In the genomic region with DNA sequence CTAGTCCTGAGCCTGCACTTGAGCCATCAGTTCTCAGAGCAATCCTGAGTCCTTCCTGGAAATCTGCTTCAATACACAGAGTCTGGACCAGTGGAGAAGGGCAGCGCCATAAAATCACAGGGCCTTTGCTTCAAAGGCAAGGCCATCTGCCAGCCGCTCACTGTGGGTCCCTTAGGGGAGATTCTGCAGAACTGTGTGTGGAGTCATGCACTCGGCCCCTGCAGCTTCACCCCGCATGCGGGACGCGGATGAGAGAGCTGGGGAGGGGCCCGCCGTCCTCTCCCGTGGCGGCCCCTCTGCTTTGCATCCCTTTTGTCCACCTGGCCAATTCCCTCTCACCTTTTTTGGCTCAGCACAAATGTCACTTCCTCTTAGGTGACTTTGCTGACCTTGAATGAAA, we compare ENCODE assay signal across 19 cellular contexts.
DNase-seq lines count a peak whose midpoint lies in the region; ATAC-seq and TF ChIP-seq lines count a peak whose summit lies in the region.
"Had no signal": no experiment of that assay in that cellular context is flagged by ENCODE, and none has a peak within 500 bp of the region (broad histone marks: within the 10 kb centered on the region; RNA-seq: fewer than 3 reads in every experiment).

No MANE protein-coding gene starts in this region.

- DNase-seq in DMS 273 (lab: John Stamatoyannopoulos, UW; ENCODE audit: unreplicated experiment): peak; percentile 33
- DNase-seq in DMS 273 treated with DMSO at 0.1 percent for 48 hours (lab: John Stamatoyannopoulos, UW): no peak
- no peak for DNase-seq in WERI-Rb-1
- peak; percentile 54 for DNase-seq in glutamatergic neuron
- no peak for DNase-seq in progenitor cell of endocrine pancreas (ENCODE audit: low spot score, unreplicated experiment)
- no peak for DNase-seq in left ventricle myocardium superior
- DNase-seq in testis: no peak
- DNase-seq: AML-193; Caco-2; Calu3; CD4-positive, alpha-beta T cell; CD8-positive, alpha-beta T cell; DMS79 treated with DMSO at 0.1 percent for 48 hours; GF-D8 had no signal

- H3K9me3 Mint-ChIP-seq in glutamatergic neuron (ENCODE audit: unreplicated experiment) (peaks cover 4% of the 10 kb centered on the region), progenitor cell of endocrine pancreas (ENCODE audit: low read depth) (no peaks in the 10 kb centered on the region)
- H3K9me3 Mint-ChIP-seq: CD4-positive, alpha-beta T cell; CD8-positive, alpha-beta T cell had no signal

- no peak for ATAC-seq in left ventricle myocardium superior
- ATAC-seq: A549; CD8-positive, alpha-beta T cell had no signal

- H3K27me3 ChIP-seq in WERI-Rb-1 (ENCODE audit: insufficient read depth, low read depth, severe bottlenecking) (no peaks in the 10 kb centered on the region), testis (no peaks in the 10 kb centered on the region)
- H3K27me3 ChIP-seq: BLaER1 treated with 17β-estradiol and CSF1 and Interleukin-3, amounts not matched to agents 10 nM and 100 nM had no signal

- peaks cover 5% of the 10 kb centered on the region for H3K4me1 ChIP-seq in testis
- H3K4me1 ChIP-seq: A549, Caco-2 had no signal

- no peaks in the 10 kb centered on the region for H3K9me3 ChIP-seq in WERI-Rb-1 (ENCODE audit: severe bottlenecking)
- no peaks in the 10 kb centered on the region for H3K9me3 ChIP-seq in testis
- H3K9me3 ChIP-seq: A549; BLaER1 treated with 17β-estradiol and CSF1 and Interleukin-3, amounts not matched to agents 10 nM and 100 nM; Caco-2 had no signal

- no peaks in the 10 kb centered on the region for H3K36me3 ChIP-seq in WERI-Rb-1
- H3K36me3 ChIP-seq in testis (ENCODE audit: low read depth, missing control alignments): no peaks in the 10 kb centered on the region
- H3K36me3 ChIP-seq: BLaER1 treated with 17β-estradiol and CSF1 and Interleukin-3, amounts not matched to agents 10 nM and 100 nM had no signal

- TF ChIP-seq POLR2A in testis (IDR thresholded peaks at IDR 0.05): no peak

- H3K4me3 ChIP-seq in WERI-Rb-1 (ENCODE audit: low read depth, low read length) (no peak overlapping the region), testis (no peak overlapping the region)
- H3K4me3 ChIP-seq: A549; BLaER1 treated with 17β-estradiol and CSF1 and Interleukin-3, amounts not matched to agents 10 nM and 100 nM had no signal

- H3K36me3 Mint-ChIP-seq in glutamatergic neuron (ENCODE audit: unreplicated experiment): no peaks in the 10 kb centered on the region
- H3K36me3 Mint-ChIP-seq in progenitor cell of endocrine pancreas (ENCODE audit: insufficient read depth): no peaks in the 10 kb centered on the region
- H3K36me3 Mint-ChIP-seq: CD8-positive, alpha-beta T cell had no signal

- H3K4me3 Mint-ChIP-seq in glutamatergic neuron (ENCODE audit: unreplicated experiment) (peak overlapping the region; percentile 4), progenitor cell of endocrine pancreas (ENCODE audit: low read depth) (no peak overlapping the region)
- H3K4me3 Mint-ChIP-seq: B cell; CD4-positive, alpha-beta T cell; CD8-positive, alpha-beta T cell had no signal

- TF ChIP-seq CTCF in WERI-Rb-1 (IDR thresholded peaks at IDR 0.05; ENCODE audit: low read depth, low read length): no peak
- no peak for TF ChIP-seq CTCF in glutamatergic neuron (IDR thresholded peaks at IDR 0.05; ENCODE audit: partially characterized antibody, unreplicated experiment)
- no peak for TF ChIP-seq CTCF in progenitor cell of endocrine pancreas (IDR thresholded peaks at IDR 0.05; ENCODE audit: unreplicated experiment)
- TF ChIP-seq CTCF in testis (IDR thresholded peaks at IDR 0.05): no peak

- 77 to 95% methylated on average over 10 to 11 of the region's 11 CpGs for WGBS in testis, 2 donors

- intact Hi-C loops in left ventricle myocardium superior (cut with micrococcal nuclease) (no loop called here), testis (cut with DNase I; ENCODE audit: low total_unique reads) (no loop called here)

- H3K4me1 Mint-ChIP-seq in glutamatergic neuron (ENCODE audit: low read depth, unreplicated experiment) (peaks cover 36% of the 10 kb centered on the region), progenitor cell of endocrine pancreas (ENCODE audit: low read depth) (no peaks in the 10 kb centered on the region)
- H3K4me1 Mint-ChIP-seq: B cell had no signal

- H3K27ac Mint-ChIP-seq in glutamatergic neuron (ENCODE audit: unreplicated experiment) (peak overlapping the region; percentile 59), progenitor cell of endocrine pancreas (peak overlapping the region; percentile 83)
- H3K27ac Mint-ChIP-seq: B cell; CD4-positive, alpha-beta T cell; CD8-positive, alpha-beta T cell had no signal

- H3K27me3 Mint-ChIP-seq in glutamatergic neuron (ENCODE audit: unreplicated experiment) (peaks cover 2% of the 10 kb centered on the region), progenitor cell of endocrine pancreas (peaks cover 12% of the 10 kb centered on the region)

- peak overlapping the region; percentile 91 for H3K27ac ChIP-seq in WERI-Rb-1
- no peak overlapping the region for H3K27ac ChIP-seq in testis
- H3K27ac ChIP-seq: 22Rv1; BLaER1 treated with 17β-estradiol and CSF1 and Interleukin-3, amounts not matched to agents 10 nM and 100 nM; C4-2B had no signal

Comparison
In these comparisons a context has a peak if more than half of its experiments do, and no peak if none do; other contexts are left out.
1. DNase-seq: peak in DMS 273 (single experiment) and glutamatergic neuron (single experiment); none in DMS 273 treated with DMSO at 0.1 percent for 48 hours (single experiment), WERI-Rb-1 (single experiment), progenitor cell of endocrine pancreas (single experiment), left ventricle myocardium superior (single experiment) and testis (single experiment).